In the genomic region with DNA sequence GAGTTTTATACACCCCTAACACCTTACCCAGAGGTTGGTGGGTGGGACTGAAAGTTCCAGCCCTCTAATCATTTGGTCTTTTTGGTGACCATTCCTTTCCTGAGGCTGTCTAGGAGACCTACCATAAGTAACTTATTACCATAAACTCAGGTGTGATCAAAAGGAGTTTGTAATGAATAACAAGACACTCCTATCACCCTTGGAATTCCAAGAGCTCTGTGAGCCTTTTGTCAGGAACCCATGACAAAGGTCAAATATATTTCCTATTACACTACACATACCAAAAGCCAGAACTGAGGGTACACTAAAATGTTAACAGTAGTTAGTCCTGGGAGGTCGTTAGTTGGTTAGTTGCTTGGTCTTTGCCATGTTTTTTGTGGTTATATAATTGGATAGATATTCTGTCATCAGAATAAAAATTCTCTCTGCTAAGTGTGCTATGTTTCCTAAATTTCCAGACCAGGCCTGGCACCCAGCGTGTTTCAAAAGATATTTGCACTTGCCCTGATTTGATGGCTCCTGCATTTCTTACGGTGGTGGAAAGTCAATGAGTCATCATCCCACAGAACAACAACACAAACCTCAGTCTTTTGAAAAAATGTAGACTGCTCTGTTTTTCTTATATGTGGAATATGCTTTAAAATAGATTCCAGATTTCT, we compare ENCODE assay signal across 10 cellular contexts. TPM values are rescaled to one million over a fixed set of nuclear protein-coding genes. Genes with fewer than 3 reads are reported as not detected.
DNase-seq lines count a peak whose midpoint lies in the region; ATAC-seq and TF ChIP-seq lines count a peak whose summit lies in the region.
"Had no signal": no experiment of that assay in that cellular context is flagged by ENCODE, and none has a peak within 500 bp of the region (broad histone marks: within the 10 kb centered on the region; RNA-seq: fewer than 3 reads in every experiment).

No MANE protein-coding gene starts in this region.

- ATAC-seq in SK-N-SH treated with all-trans-retinoic acid at 6 μM for 48 hours = peak; percentile 92
- ATAC-seq: GM12878, left ventricle myocardium superior had no signal

- DNase-seq in GM03348 (ENCODE audit: low spot score) = peak; percentile 86
- DNase-seq in fibroblast of gingiva (ENCODE audit: low read depth) = peak; percentile 90
- peak; percentile 100 for DNase-seq in renal cortical epithelial cell (ENCODE audit: low read depth)
- DNase-seq in DMS79 (lab: John Stamatoyannopoulos, UW) = no peak
- DNase-seq in islet precursor cell = no peak
- no peak for DNase-seq in NCI-H2081 treated with DMSO at 0.1 percent for 48 hours (lab: John Stamatoyannopoulos, UW)
- DNase-seq in stimulated activated CD4-positive, alpha-beta T cell treated with anti-CD3 and anti-CD28 coated beads, Interleukin-4, amount 100 ng/mL, for 24 hours = no peak
- DNase-seq: left ventricle myocardium superior had no signal

TF ChIP-seq in SK-N-SH treated with all-trans-retinoic acid at 6 μM for 48 hours, 23 proteins besides CTCF, POLR2A, EP300 and RAD21:
- TF ChIP-seq ZFP30 (CRISPR knock-in tag; IDR thresholded peaks at IDR 0.05) (no peak), ZNF8 (CRISPR knock-in tag; IDR thresholded peaks at IDR 0.05) (no peak)
- TF ChIP-seq, protein P1, sequence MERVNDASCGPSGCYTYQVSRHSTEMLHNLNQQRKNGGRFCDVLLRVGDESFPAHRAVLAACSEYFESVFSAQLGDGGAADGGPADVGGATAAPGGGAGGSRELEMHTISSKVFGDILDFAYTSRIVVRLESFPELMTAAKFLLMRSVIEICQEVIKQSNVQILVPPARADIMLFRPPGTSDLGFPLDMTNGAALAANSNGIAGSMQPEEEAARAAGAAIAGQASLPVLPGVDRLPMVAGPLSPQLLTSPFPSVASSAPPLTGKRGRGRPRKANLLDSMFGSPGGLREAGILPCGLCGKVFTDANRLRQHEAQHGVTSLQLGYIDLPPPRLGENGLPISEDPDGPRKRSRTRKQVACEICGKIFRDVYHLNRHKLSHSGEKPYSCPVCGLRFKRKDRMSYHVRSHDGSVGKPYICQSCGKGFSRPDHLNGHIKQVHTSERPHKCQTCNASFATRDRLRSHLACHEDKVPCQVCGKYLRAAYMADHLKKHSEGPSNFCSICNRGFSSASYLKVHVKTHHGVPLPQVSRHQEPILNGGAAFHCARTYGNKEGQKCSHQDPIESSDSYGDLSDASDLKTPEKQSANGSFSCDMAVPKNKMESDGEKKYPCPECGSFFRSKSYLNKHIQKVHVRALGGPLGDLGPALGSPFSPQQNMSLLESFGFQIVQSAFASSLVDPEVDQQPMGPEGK (CRISPR knock-in tag; IDR thresholded peaks at IDR 0.05; ENCODE audit: borderline replicate concordance) = no peak

RNA-seq across cellular contexts. Expression of a gene that starts 27.0 kb away (rescaled TPM):
- 4.7 and 16.3 TPM in 2 replicates for total RNA-seq in renal cortical epithelial cell

RNA-seq across cellular contexts. Expression of a gene that starts 50.2 kb away (rescaled TPM):
- total RNA-seq in renal cortical epithelial cell = 79.0 and 84.5 TPM in 2 replicates

Comparison
In these comparisons a context has a peak if more than half of its experiments do, and no peak if none do; other contexts are left out.
1. DNase-seq: peak in GM03348 (single experiment), fibroblast of gingiva (single experiment) and renal cortical epithelial cell (single experiment); none in DMS79 (single experiment), islet precursor cell (single experiment), NCI-H2081 treated with DMSO at 0.1 percent for 48 hours (single experiment) and stimulated activated CD4-positive, alpha-beta T cell treated with anti-CD3 and anti-CD28 coated beads, Interleukin-4, amount 100 ng/mL, for 24 hours (single experiment).